Comparison of ENCODE assay signal across 22 cellular contexts in genomic region chr12:82876075-82876474, GRCh38.
"Had no signal": no experiment of that assay in that cellular context is flagged by ENCODE, and none has a peak within 500 bp of the region (broad histone marks: within the 10 kb centered on the region; RNA-seq: fewer than 3 reads in every experiment).

No MANE protein-coding gene starts in this region.

- H3K27me3 Mint-ChIP-seq: naive thymus-derived CD8-positive, alpha-beta T cell; stimulated activated memory B cell treated with anti-CD40 and anti-IgM and Interleukin-4, amounts not matched to agents 10 μg/mL and 1 μg/mL and 100 μg/mL, for 72 hours; type B pancreatic cell had no signal

- ATAC-seq: left cardiac atrium; left ventricle myocardium superior; lower lobe of right lung; naive thymus-derived CD8-positive, alpha-beta T cell; psoas muscle; right cardiac atrium; stimulated activated memory B cell treated with anti-CD40 and anti-IgM and Interleukin-4, amounts not matched to agents 10 μg/mL and 1 μg/mL and 100 μg/mL, for 72 hours; stimulated activated naive CD8-positive, alpha-beta T cell treated with anti-CD3 and anti-CD28 coated beads, Interleukin-15, Interleukin-2, amounts not matched to agents 100 U/mL and 50 U/mL, for 24 hours had no signal

- H3K4me3 Mint-ChIP-seq: naive thymus-derived CD8-positive, alpha-beta T cell; nephron progenitor cell; stimulated activated memory B cell treated with anti-CD40 and anti-IgM and Interleukin-4, amounts not matched to agents 10 μg/mL and 1 μg/mL and 100 μg/mL, for 72 hours; type B pancreatic cell had no signal

- H3K36me3 Mint-ChIP-seq: naive thymus-derived CD8-positive, alpha-beta T cell; stimulated activated memory B cell treated with anti-CD40 and anti-IgM and Interleukin-4, amounts not matched to agents 10 μg/mL and 1 μg/mL and 100 μg/mL, for 72 hours had no signal

- H3K27ac Mint-ChIP-seq: nephron progenitor cell; stimulated activated memory B cell treated with anti-CD40 and anti-IgM and Interleukin-4, amounts not matched to agents 10 μg/mL and 1 μg/mL and 100 μg/mL, for 72 hours; type B pancreatic cell had no signal

- H3K4me3 ChIP-seq: dorsolateral prefrontal cortex, lower lobe of right lung, psoas muscle, sigmoid colon, testis, tibial artery had no signal

- DNase-seq: dorsolateral prefrontal cortex; effector CD4-positive, alpha-beta T cell; head of caudate nucleus; kidney; left cardiac atrium; left ventricle myocardium superior; lower lobe of right lung; naive thymus-derived CD8-positive, alpha-beta T cell; nephron progenitor cell; nucleus accumbens; posterior cingulate gyrus; psoas muscle; right cardiac atrium; sigmoid colon; stimulated activated CD4-positive, alpha-beta T cell treated with anti-CD3 and anti-CD28 coated beads, Interleukin-2, amount 100 ng/mL, for 24 hours; stimulated activated CD4-positive, alpha-beta T cell treated with anti-CD3 and anti-CD28 coated beads, Interleukin-4, amount 100 ng/mL, for 24 hours; stimulated activated naive CD8-positive, alpha-beta T cell treated with anti-CD3 and anti-CD28 coated beads, Interleukin-15, Interleukin-2, amounts not matched to agents 100 U/mL and 50 U/mL, for 24 hours; substantia nigra; testis; tibial artery had no signal

- H3K9me3 Mint-ChIP-seq: naive thymus-derived CD8-positive, alpha-beta T cell; nephron progenitor cell; stimulated activated memory B cell treated with anti-CD40 and anti-IgM and Interleukin-4, amounts not matched to agents 10 μg/mL and 1 μg/mL and 100 μg/mL, for 72 hours; type B pancreatic cell had no signal
